Comparison of ENCODE assay signal across 8 cellular contexts in the genomic region with DNA sequence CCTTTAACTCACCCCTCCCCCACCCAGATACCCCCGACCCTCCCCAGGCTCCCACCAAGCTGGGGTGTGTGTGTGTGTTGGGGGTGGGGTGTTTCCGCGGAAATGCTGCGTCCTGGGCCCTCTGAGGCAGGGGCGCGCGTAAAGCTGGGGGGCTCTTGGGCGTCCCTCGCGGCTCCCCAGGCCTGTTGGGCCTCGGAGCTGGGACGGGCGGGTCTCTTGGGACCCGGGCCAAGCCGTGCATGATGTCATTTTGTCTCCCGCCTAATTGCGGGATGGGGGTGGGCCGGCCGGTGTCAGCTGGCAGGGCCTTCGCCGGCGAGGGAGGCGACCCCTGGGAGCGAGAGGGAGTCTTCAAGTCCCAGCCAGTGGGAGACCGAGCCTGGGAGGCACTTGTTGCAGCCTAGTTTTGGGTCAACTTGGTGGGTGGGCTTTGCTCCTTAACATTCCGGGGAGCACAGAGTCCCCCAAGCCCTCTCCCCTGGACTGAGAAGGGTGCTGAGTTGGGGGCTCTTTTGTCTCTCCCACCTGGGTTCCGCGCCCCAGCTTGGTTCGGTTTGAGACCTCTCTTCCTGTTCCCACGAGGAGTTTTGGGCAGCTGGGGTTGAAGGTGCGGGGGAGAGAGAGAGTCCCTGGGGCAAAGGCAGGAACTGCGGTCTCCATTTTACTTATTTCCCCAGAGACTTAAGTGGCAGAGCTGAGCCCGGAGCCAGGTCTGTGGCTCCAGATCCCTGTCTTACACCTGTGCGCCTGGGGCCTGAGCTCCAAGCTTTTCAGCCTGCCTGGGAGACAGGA. TPM values are rescaled to one million over a fixed set of nuclear protein-coding genes. Genes with fewer than 3 reads are reported as not detected.
DNase-seq lines count a peak whose midpoint lies in the region; ATAC-seq and TF ChIP-seq lines count a peak whose summit lies in the region.

No MANE protein-coding gene starts in this region.

- peak overlapping the region in 1 of 7 donors; percentile 71 for H3K27ac Mint-ChIP-seq in CD14-positive monocyte

- H3K27me3 Mint-ChIP-seq in CD14-positive monocyte (ENCODE audit: low read depth in 3 of 3) = peaks cover 10 to 28% (median 22%) of the 10 kb centered on the region in 3 donors

- peaks cover 0 to 4% of the 10 kb centered on the region in 2 donors for H3K36me3 Mint-ChIP-seq in CD14-positive monocyte

- H3K4me1 Mint-ChIP-seq in CD14-positive monocyte = peaks cover 21% of the 10 kb centered on the region

- POLR2A ChIA-PET in RWPE1 (lab: Yijun Ruan, JAX; ENCODE audit: low non-redundant PET) = interaction anchor here (0.7 kb wide), 1 partner anchor 475 kb away, joined by 3 read pairs; no protein-coding TSS in a partner anchor

- H3K27ac ChIP-seq in RWPE1 = peak overlapping the region; percentile 57
- H3K27ac ChIP-seq in skin epidermis = no peak overlapping the region

- peak overlapping the region; percentile 21 to 51 (median 36) for H3K4me3 ChIP-seq in skin epidermis

- H3K9me3 Mint-ChIP-seq in CD14-positive monocyte = no peaks in the 10 kb centered on the region

- TF ChIP-seq POLR2A in erythroblast (IDR thresholded peaks at IDR 0.05; ENCODE audit: low read length) = no peak

- no peak for TF ChIP-seq CTCF in CD14-positive monocyte (IDR thresholded peaks at IDR 0.05)
- no peak for TF ChIP-seq CTCF in RWPE1 (conservative IDR thresholded peaks at IDR 0.05; ENCODE audit: low read depth)

- intact Hi-C loops in CD14-positive monocyte (cut with micrococcal nuclease) = loop anchor here in 1 of 2 donors (5.0 kb wide), 1 partner anchor 210 kb away; the partner anchor contains the start of gene SRSF6

- ATAC-seq in GM18511 (IDR thresholded peaks at IDR 0.05; ENCODE audit: unreplicated experiment) (peak; percentile 38), HG03135 (IDR thresholded peaks at IDR 0.05; ENCODE audit: unreplicated experiment) (peak; percentile 30)

- peak overlapping the region; percentile 52 to 73 for H3K4me3 Mint-ChIP-seq in CD14-positive monocyte

- CTCF ChIA-PET in RWPE1 (lab: Yijun Ruan, JAX) = interaction anchor here (0.6 kb wide), 1 partner anchor 572 kb away, joined by 5 read pairs; no protein-coding TSS in a partner anchor

- DNase-seq in CD14-positive monocyte (ENCODE audit: low spot score) (no peak), RWPE1 (ENCODE audit: low spot score) (peak; percentile 65), erythroblast (lab: John Stamatoyannopoulos, UW) (peak; percentile 91 to 93), putamen (ENCODE audit: low spot score) (no peak), amniotic stem cell (lab: John Stamatoyannopoulos, UW) (no peak)

RNA-seq across cellular contexts. Expression of gene MYBL2, which starts 0.6 kb away (rescaled TPM):
- under 1 TPM; 0.08 to 0.10 TPM for polyA plus RNA-seq in CD14-positive monocyte

RNA-seq across cellular contexts. Expression of gene GTSF1L, which starts 59.3 kb away (rescaled TPM):
- polyA plus RNA-seq in CD14-positive monocyte = not detected

Comparison
In these comparisons a context has a peak if more than half of its experiments do, and no peak if none do; other contexts are left out.
1. DNase-seq: peak in RWPE1 (single experiment) and erythroblast (2 of 2); none in CD14-positive monocyte (single experiment), putamen (single experiment) and amniotic stem cell (single experiment).